ENCODE assay signal across 14 cellular contexts in genomic region chr16:3580271-3580670, GRCh38. TPM values are rescaled to one million over a fixed set of nuclear protein-coding genes. Genes with fewer than 3 reads are reported as not detected.
DNase-seq lines count a peak whose midpoint lies in the region; ATAC-seq and TF ChIP-seq lines count a peak whose summit lies in the region.
"Had no signal": no experiment of that assay in that cellular context is flagged by ENCODE, and none has a peak within 500 bp of the region (broad histone marks: within the 10 kb centered on the region; RNA-seq: fewer than 3 reads in every experiment).

No MANE protein-coding gene starts in this region.

- WGBS in IMR-90 (ENCODE audit: extremely low coverage in 2 of 2, insufficient read length in 1 of 2), 2 experiments = 71% methylated on average over 4 of the region's 12 CpGs; no CpG with 5 or more reads in 1 of the 2 experiments

- no peak overlapping the region for H2BK15ac ChIP-seq in IMR-90 (ENCODE audit: low read depth, low read length)

- H3K9me1 ChIP-seq in IMR-90 (ENCODE audit: insufficient read depth, low read length) = no peaks in the 10 kb centered on the region

- TF ChIP-seq POLR2A in IMR-90 (IDR thresholded peaks at IDR 0.05; ENCODE audit: low read depth, low read length) = no peak

- H2BK5ac ChIP-seq in IMR-90 (ENCODE audit: low read depth, low read length, poor library complexity, severe bottlenecking) = no peak overlapping the region

- peak overlapping the region; percentile 13 for H2AFZ ChIP-seq in IMR-90 (replicated peaks; ENCODE audit: low read length, poor library complexity)

- no peak overlapping the region for H4K91ac ChIP-seq in IMR-90 (ENCODE audit: insufficient read depth, low read depth, low read length)

- H4K8ac ChIP-seq in IMR-90 (ENCODE audit: low read depth in 2 of 2, low read length in 2 of 2) = no peak overlapping the region

- no peak for TF ChIP-seq CTCF in IMR-90 (conservative IDR thresholded peaks at IDR 0.05; ENCODE audit: low read depth, low read length)

- no peak overlapping the region for H3K14ac ChIP-seq in IMR-90 (replicated peaks; ENCODE audit: low read depth, low read length)

- peak overlapping the region; percentile 50 to 81 (median 74); a peak in 20 of 22 replicates for H3K9ac ChIP-seq in BLaER1 treated with 17β-estradiol and CSF1 and Interleukin-3, amounts not matched to agents 10 nM and 100 nM
- H3K9ac ChIP-seq in IMR-90 (ENCODE audit: low read depth, low read length) = no peak overlapping the region

- no peaks in the 10 kb centered on the region for H3K27me3 ChIP-seq in BLaER1 treated with 17β-estradiol and CSF1 and Interleukin-3, amounts not matched to agents 10 nM and 100 nM
- H3K27me3 ChIP-seq in IMR-90 (ENCODE audit: control insufficient read depth, insufficient read depth, low read length) = no peaks in the 10 kb centered on the region; the same call in 1 of the 2 replicates

- H3K4me1 ChIP-seq in BLaER1 treated with 17β-estradiol and CSF1 and Interleukin-3, amounts not matched to agents 10 nM and 100 nM = peaks cover 71 to 100% (median 90%) of the 10 kb centered on the region in 10 experiments
- H3K4me1 ChIP-seq in IMR-90 (ENCODE audit: control insufficient read depth, insufficient read depth, low read length) = no peaks in the 10 kb centered on the region; the same call in 1 of the 2 replicates
- H3K4me1 ChIP-seq: left ventricle myocardium inferior, prostate gland had no signal

- in situ Hi-C loops in IMR-90 (cut with MboI; ENCODE audit: low sequenced_read_pairs) = no loop called here

- no peak overlapping the region for H2BK120ac ChIP-seq in IMR-90 (ENCODE audit: low read depth, low read length)

- no peaks in the 10 kb centered on the region for H3K79me1 ChIP-seq in IMR-90 (ENCODE audit: low read depth in 1 of 2, low read length in 2 of 2)

- no peak for ATAC-seq in IMR-90 (ENCODE audit: low read depth)
- ATAC-seq in T-helper 17 cell = no peak
- ATAC-seq in GM21381 (IDR thresholded peaks at IDR 0.05; ENCODE audit: unreplicated experiment) = no peak

- H3K27ac ChIP-seq in BLaER1 treated with 17β-estradiol and CSF1 and Interleukin-3, amounts not matched to agents 10 nM and 100 nM = peak overlapping the region in 10 of 11 experiments; percentile 17 to 87 (median 83); a peak in 19 of 22 replicates
- no peak overlapping the region for H3K27ac ChIP-seq in IMR-90 (ENCODE audit: insufficient read depth, low read length)
- H3K27ac ChIP-seq: left ventricle myocardium inferior, prostate gland, thoracic aorta had no signal

- H3K23ac ChIP-seq in IMR-90 (ENCODE audit: low read depth, low read length) = no peak overlapping the region

- no peaks in the 10 kb centered on the region for H3K9me3 Mint-ChIP-seq in immature natural killer cell

- POLR2A ChIA-PET in IMR-90 (lab: Charles Lee; ENCODE audit: unreplicated experiment) = no interaction called here

- H3K36me3 ChIP-seq in BLaER1 treated with 17β-estradiol and CSF1 and Interleukin-3, amounts not matched to agents 10 nM and 100 nM = peaks cover 7 to 48% (median 40%) of the 10 kb centered on the region in 11 experiments; a peak in 21 of 22 replicates
- H3K36me3 ChIP-seq in IMR-90 (ENCODE audit: control insufficient read depth, insufficient read depth, low read length) = peaks cover 12% of the 10 kb centered on the region
- H3K36me3 ChIP-seq: prostate gland had no signal

- no peaks in the 10 kb centered on the region for H3K9me3 ChIP-seq in BLaER1 treated with 17β-estradiol and CSF1 and Interleukin-3, amounts not matched to agents 10 nM and 100 nM (replicated peaks in 1 of 11)
- H3K9me3 ChIP-seq in IMR-90 (ENCODE audit: control insufficient read depth, insufficient read depth, low read length) (no peaks in the 10 kb centered on the region), T-helper 17 cell (ENCODE audit: control insufficient read depth, low read length, poor library complexity, severe bottlenecking) (no peaks in the 10 kb centered on the region)
- H3K9me3 ChIP-seq: left ventricle myocardium inferior, prostate gland, thoracic aorta had no signal

- H4K20me1 ChIP-seq in BLaER1 treated with 17β-estradiol and CSF1 and Interleukin-3, amounts not matched to agents 10 nM and 100 nM = peaks cover 0 to 57% (median 11%) of the 10 kb centered on the region in 11 experiments; a peak in 16 of 22 replicates
- H4K20me1 ChIP-seq in IMR-90 (ENCODE audit: insufficient read depth, low read length) = no peaks in the 10 kb centered on the region

- TF ChIP-seq RAD21 in IMR-90 (IDR thresholded peaks at IDR 0.05; ENCODE audit: low read length) = no peak

- dilution Hi-C loops in IMR-90 (cut with HindIII; ENCODE audit: low sequenced_read_pairs, unreplicated experiment) = no loop called here

- H2BK20ac ChIP-seq in IMR-90 (ENCODE audit: low read depth, low read length) = no peak overlapping the region

- H3K56ac ChIP-seq in IMR-90 (ENCODE audit: extremely low read depth, insufficient read depth, low read length) = no peak overlapping the region

- no peak overlapping the region for H2AK5ac ChIP-seq in IMR-90 (ENCODE audit: low read depth, low read length)

- no TSS peak for BruUV-seq in IMR-90 (replicated peaks; lab: Mats Ljungman, UMichigan)

- H3K27ac Mint-ChIP-seq in T-helper 17 cell = peak overlapping the region; percentile 74
- peak overlapping the region; percentile 10 to 98 (median 66) for H3K27ac Mint-ChIP-seq in immature natural killer cell

- H2AK9ac ChIP-seq in IMR-90 (replicated peaks; ENCODE audit: low read depth, low read length, poor library complexity) = no peak overlapping the region

- H3K4me3 Mint-ChIP-seq in T-helper 17 cell (peak overlapping the region; percentile 41), immature natural killer cell (peak overlapping the region in 4 of 5 donors; percentile 26 to 99 (median 83))

- intact Hi-C loops in IMR-90 (cut with micrococcal nuclease) = no loop called here

- peak overlapping the region; percentile 94 to 100 (median 97) for H3K4me2 ChIP-seq in BLaER1 treated with 17β-estradiol and CSF1 and Interleukin-3, amounts not matched to agents 10 nM and 100 nM
- H3K4me2 ChIP-seq in IMR-90 (ENCODE audit: low read depth, low read length) = no peak overlapping the region

- no peaks in the 10 kb centered on the region for H3K27me3 Mint-ChIP-seq in T-helper 17 cell
- H3K27me3 Mint-ChIP-seq in immature natural killer cell (ENCODE audit: low read depth in 3 of 3) = peaks cover 0 to 15% (median 11%) of the 10 kb centered on the region in 3 donors

- peaks cover 37% of the 10 kb centered on the region for H3K4me1 Mint-ChIP-seq in T-helper 17 cell
- peaks cover 50 to 64% of the 10 kb centered on the region in 2 donors for H3K4me1 Mint-ChIP-seq in immature natural killer cell

- H3K4ac ChIP-seq in IMR-90 (ENCODE audit: low read depth, low read length) = peak overlapping the region; percentile 10; the same call in 1 of the 2 replicates

- DNase-seq in IMR-90 (no peak), T-helper 17 cell (no peak), immature natural killer cell (no peak), DMS 273 (lab: John Stamatoyannopoulos, UW; ENCODE audit: unreplicated experiment) (no peak), COLO668 (lab: John Stamatoyannopoulos, UW; ENCODE audit: unreplicated experiment) (no peak)
- no peak for DNase-seq in stimulated activated CD8-positive, alpha-beta memory T cell treated with anti-CD3 and anti-CD28 coated beads, Interleukin-4, amount 100 ng/mL, for 48 hours
- DNase-seq: activated effector memory CD4-positive, alpha-beta T cell treated with anti-CD3 and anti-CD28 coated beads, Interleukin-2, amount 50 U/mL, for 16 hours; COR-L47; left ventricle myocardium inferior; NCI-H1694 had no signal

- H4K5ac ChIP-seq in IMR-90 (ENCODE audit: low read depth, low read length) = no peak overlapping the region

- H3K18ac ChIP-seq in IMR-90 (ENCODE audit: low read depth, low read length) = no peak overlapping the region

- peak overlapping the region in 5 of 10 experiments; percentile 20 to 33 (median 26); a peak in 8 of 20 replicates for H3K4me3 ChIP-seq in BLaER1 treated with 17β-estradiol and CSF1 and Interleukin-3, amounts not matched to agents 10 nM and 100 nM
- no peak overlapping the region for H3K4me3 ChIP-seq in IMR-90 (ENCODE audit: insufficient read depth, low read depth, low read length)
- H3K4me3 ChIP-seq: left ventricle myocardium inferior, prostate gland, thoracic aorta had no signal

- CTCF ChIA-PET in IMR-90 (lab: Yijun Ruan, JAX) = no interaction called here

- H3K36me3 Mint-ChIP-seq in T-helper 17 cell (ENCODE audit: low read depth) = peaks cover 4% of the 10 kb centered on the region
- peaks cover 0 to 4% (median 0%) of the 10 kb centered on the region in 3 donors for H3K36me3 Mint-ChIP-seq in immature natural killer cell

TF ChIP-seq in IMR-90, 13 proteins besides CTCF, POLR2A, EP300 and RAD21 (continues in another document):
- TF ChIP-seq NFE2L2 (IDR thresholded peaks at IDR 0.05; ENCODE audit: low read depth, low read length) = no peak
- TF ChIP-seq FOS (IDR thresholded peaks at IDR 0.05; ENCODE audit: low read depth, low read length) = no peak
- TF ChIP-seq USF2 (IDR thresholded peaks at IDR 0.05; ENCODE audit: low read depth, low read length) = no peak

RNA-seq across cellular contexts. Expression of gene NLRC3, which starts 3.1 kb away (rescaled TPM):
- total RNA-seq in IMR-90 (2012; rRNA removed) (not detected in 2 replicates), T-helper 17 cell (10 to 100 TPM; 71.7 to 76.7 TPM)
- polyA plus RNA-seq in IMR-90 (2012; rRNA removed) (not detected in 2 replicates), immature natural killer cell (10 to 100 TPM; 18.3 to 68.0 (median 24.9) TPM)
- not detected in 2 replicates for polyA plus RNA-seq in IMR-90 (2012; cell fraction: cytosol; rRNA removed)
- 0.02 and 0.14 TPM in 2 replicates for polyA plus RNA-seq in IMR-90 (2012; cell fraction: nucleus; rRNA removed; ENCODE audit: low replicate concordance)

RNA-seq across cellular contexts. Expression of gene SLX4, which starts 31.1 kb away (rescaled TPM):
- total RNA-seq in IMR-90 (2012; rRNA removed) (1.3 and 1.7 TPM in 2 replicates), T-helper 17 cell (1 to 10 TPM; 5.6 TPM)
- polyA plus RNA-seq in IMR-90 (2012; rRNA removed) (2.8 and 3.1 TPM in 2 replicates), immature natural killer cell (1 to 10 TPM in 1 of 3 donors, under 1 TPM in 1, not detected in 1; 0.43 to 1.8 TPM)
- 1.2 TPM in 2 replicates for polyA plus RNA-seq in IMR-90 (2012; cell fraction: cytosol; rRNA removed)
- 7.8 and 9.9 TPM in 2 replicates for polyA plus RNA-seq in IMR-90 (2012; cell fraction: nucleus; rRNA removed; ENCODE audit: low replicate concordance)

Comparison
In these comparisons a context has a peak if more than half of its experiments do, and no peak if none do; other contexts are left out.
1. RNA of gene NLRC3, which starts 3.1 kb away (total RNA-seq): 71.7 to 76.7 TPM in T-helper 17 cell; not detected in IMR-90; every median in the first group is over 10 times any median in the second.